6 cellular contexts compared by ENCODE assay signal in the genomic region with DNA sequence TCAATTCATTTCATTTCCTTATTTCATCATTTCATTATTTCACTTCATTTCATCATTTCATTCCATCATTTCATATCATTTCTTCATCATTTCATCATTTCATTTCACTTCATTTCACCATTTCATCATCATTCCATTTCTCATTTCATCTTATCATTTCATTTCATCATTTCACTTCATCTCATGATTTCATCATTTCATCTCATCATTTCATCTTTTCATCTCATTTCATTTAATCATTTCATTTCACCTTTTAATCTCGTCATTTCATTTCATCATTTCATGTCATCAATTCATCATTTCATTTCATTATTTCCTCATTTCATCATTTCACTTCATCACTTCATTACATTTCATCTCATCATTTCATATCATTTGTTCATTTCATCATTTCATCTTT.
DNase-seq lines count a peak whose midpoint lies in the region; ATAC-seq, FAIRE-seq and TF ChIP-seq lines count a peak whose summit lies in the region.
"Not testable (repeated sequence)": the region's sequence is repeated elsewhere in the genome, so short reads cannot be mapped to it uniquely, and the experiment has no call there.

No MANE protein-coding gene starts in this region.

- FAIRE-seq in frontal cortex (lab: Jason Lieb, UNC): peak; percentile 28

- not testable (repeated sequence) for H3K27ac ChIP-seq in HEK293 (ENCODE audit: extremely low read depth, low read depth, low read length)

- POLR2A ChIA-PET in HEK293 (lab: Yijun Ruan, JAX); activated CD8-positive, alpha-beta T cell treated with anti-CD3 and anti-CD28 coated beads, Interleukin-2, amount 10 ng/mL, durations not matched to agents 7 days and 5 days (lab: Charles Lee): not testable (repeated sequence)

- not testable (repeated sequence) for H3K4me3 Mint-ChIP-seq in activated CD8-positive, alpha-beta T cell treated with anti-CD3 and anti-CD28 coated beads, Interleukin-2, amount 10 ng/mL, durations not matched to agents 7 days and 5 days; activated naive CD8-positive, alpha-beta T cell treated with anti-CD3 and anti-CD28 coated beads, Interleukin-2, amount 50 U/mL, for 24 hours; nephron progenitor cell; stimulated activated naive CD8-positive, alpha-beta T cell treated with anti-CD3 and anti-CD28 coated beads, Interleukin-15, Interleukin-2, amounts not matched to agents 100 ng/mL and 50 ng/mL, for 24 hours

- H3K36me3 ChIP-seq in HEK293 (ENCODE audit: control insufficient read depth in 2 of 2, insufficient read depth in 1 of 2, low read length in 2 of 2): not testable (repeated sequence)

- H3K9me3 ChIP-seq in HEK293 (ENCODE audit: control insufficient read depth, insufficient read depth, low read depth, low read length): not testable (repeated sequence)

- H3K4me3 ChIP-seq in HEK293 (ENCODE audit: low read depth, low read length): not testable (repeated sequence)

- peak overlapping the region; percentile 9 for H3K27ac Mint-ChIP-seq in activated CD8-positive, alpha-beta T cell treated with anti-CD3 and anti-CD28 coated beads, Interleukin-2, amount 10 ng/mL, durations not matched to agents 7 days and 5 days
- H3K27ac Mint-ChIP-seq in activated naive CD8-positive, alpha-beta T cell treated with anti-CD3 and anti-CD28 coated beads, Interleukin-2, amount 50 U/mL, for 24 hours: peak overlapping the region; percentile 25
- peak overlapping the region; percentile 3 for H3K27ac Mint-ChIP-seq in nephron progenitor cell
- H3K27ac Mint-ChIP-seq in stimulated activated naive CD8-positive, alpha-beta T cell treated with anti-CD3 and anti-CD28 coated beads, Interleukin-15, Interleukin-2, amounts not matched to agents 100 ng/mL and 50 ng/mL, for 24 hours: peak overlapping the region; percentile 34

- H3K4me1 Mint-ChIP-seq in activated CD8-positive, alpha-beta T cell treated with anti-CD3 and anti-CD28 coated beads, Interleukin-2, amount 10 ng/mL, durations not matched to agents 7 days and 5 days (ENCODE audit: low read depth); activated naive CD8-positive, alpha-beta T cell treated with anti-CD3 and anti-CD28 coated beads, Interleukin-2, amount 50 U/mL, for 24 hours; nephron progenitor cell; stimulated activated naive CD8-positive, alpha-beta T cell treated with anti-CD3 and anti-CD28 coated beads, Interleukin-15, Interleukin-2, amounts not matched to agents 100 ng/mL and 50 ng/mL, for 24 hours (ENCODE audit: low read depth): not testable (repeated sequence)

- H3K9me3 Mint-ChIP-seq in activated CD8-positive, alpha-beta T cell treated with anti-CD3 and anti-CD28 coated beads, Interleukin-2, amount 10 ng/mL, durations not matched to agents 7 days and 5 days (ENCODE audit: insufficient read depth); activated naive CD8-positive, alpha-beta T cell treated with anti-CD3 and anti-CD28 coated beads, Interleukin-2, amount 50 U/mL, for 24 hours; stimulated activated naive CD8-positive, alpha-beta T cell treated with anti-CD3 and anti-CD28 coated beads, Interleukin-15, Interleukin-2, amounts not matched to agents 100 ng/mL and 50 ng/mL, for 24 hours: not testable (repeated sequence)
- H3K9me3 Mint-ChIP-seq in nephron progenitor cell: peaks cover 17% of the 10 kb centered on the region

- DNase-seq in activated CD8-positive, alpha-beta T cell treated with anti-CD3 and anti-CD28 coated beads, Interleukin-2, amount 10 ng/mL, durations not matched to agents 7 days and 5 days; activated naive CD8-positive, alpha-beta T cell treated with anti-CD3 and anti-CD28 coated beads, Interleukin-2, amount 50 U/mL, for 24 hours; frontal cortex (ENCODE audit: low spot score in 2 of 2); nephron progenitor cell: not testable (repeated sequence)

- TF ChIP-seq CTCF in HEK293 (tag by site-specific recombination; IDR thresholded peaks at IDR 0.05); nephron progenitor cell (IDR thresholded peaks at IDR 0.05): not testable (repeated sequence)

- not testable (repeated sequence) for H3K4me1 ChIP-seq in HEK293 (ENCODE audit: control insufficient read depth, insufficient read depth, low read length)

- CTCF ChIA-PET in HEK293 (lab: Yijun Ruan, JAX); activated CD8-positive, alpha-beta T cell treated with anti-CD3 and anti-CD28 coated beads, Interleukin-2, amount 10 ng/mL, durations not matched to agents 7 days and 5 days (lab: Charles Lee): not testable (repeated sequence)

- H3K36me3 Mint-ChIP-seq in activated CD8-positive, alpha-beta T cell treated with anti-CD3 and anti-CD28 coated beads, Interleukin-2, amount 10 ng/mL, durations not matched to agents 7 days and 5 days (ENCODE audit: low read depth); activated naive CD8-positive, alpha-beta T cell treated with anti-CD3 and anti-CD28 coated beads, Interleukin-2, amount 50 U/mL, for 24 hours (ENCODE audit: low read depth); nephron progenitor cell (ENCODE audit: low read depth); stimulated activated naive CD8-positive, alpha-beta T cell treated with anti-CD3 and anti-CD28 coated beads, Interleukin-15, Interleukin-2, amounts not matched to agents 100 ng/mL and 50 ng/mL, for 24 hours (ENCODE audit: low read depth): not testable (repeated sequence)

- ATAC-seq in activated CD8-positive, alpha-beta T cell treated with anti-CD3 and anti-CD28 coated beads, Interleukin-2, amount 10 ng/mL, durations not matched to agents 7 days and 5 days; activated naive CD8-positive, alpha-beta T cell treated with anti-CD3 and anti-CD28 coated beads, Interleukin-2, amount 50 U/mL, for 24 hours: not testable (repeated sequence)

- not testable (repeated sequence) for H3K27me3 Mint-ChIP-seq in activated CD8-positive, alpha-beta T cell treated with anti-CD3 and anti-CD28 coated beads, Interleukin-2, amount 10 ng/mL, durations not matched to agents 7 days and 5 days (ENCODE audit: low read depth); activated naive CD8-positive, alpha-beta T cell treated with anti-CD3 and anti-CD28 coated beads, Interleukin-2, amount 50 U/mL, for 24 hours; nephron progenitor cell (ENCODE audit: low read depth, poor library complexity); stimulated activated naive CD8-positive, alpha-beta T cell treated with anti-CD3 and anti-CD28 coated beads, Interleukin-15, Interleukin-2, amounts not matched to agents 100 ng/mL and 50 ng/mL, for 24 hours

TF ChIP-seq in HEK293, 187 proteins besides CTCF, POLR2A, EP300 and RAD21:
- TF ChIP-seq ATF2 (tag by site-specific recombination; IDR thresholded peaks at IDR 0.05; ENCODE audit: low read depth) (peak; percentile 88), ZEB2 (tag by site-specific recombination; IDR thresholded peaks at IDR 0.05) (0 out of 2 replicates have a peak, but pooled peaks have one; percentile 34), ZNF366 (tag by site-specific recombination; conservative IDR thresholded peaks at IDR 0.05) (peak; percentile 95), ZNF670 (tag by site-specific recombination; IDR thresholded peaks at IDR 0.05; ENCODE audit: low read depth) (0 out of 2 replicates have a peak, but pooled peaks have one; percentile 58), PRDM1 (tag by site-specific recombination; IDR thresholded peaks at IDR 0.05) (peak; percentile 88), ZNF248 (tag by site-specific recombination; IDR thresholded peaks at IDR 0.05) (0 out of 2 replicates have a peak, but pooled peaks have one; percentile 16), ZNF24 (tag by site-specific recombination; IDR thresholded peaks at IDR 0.05) (peak; percentile 96), ZNF324 (tag by site-specific recombination; IDR thresholded peaks at IDR 0.05) (peak; percentile 83; the same call in 1 of the 2 replicates)
- TF ChIP-seq, protein P1, sequence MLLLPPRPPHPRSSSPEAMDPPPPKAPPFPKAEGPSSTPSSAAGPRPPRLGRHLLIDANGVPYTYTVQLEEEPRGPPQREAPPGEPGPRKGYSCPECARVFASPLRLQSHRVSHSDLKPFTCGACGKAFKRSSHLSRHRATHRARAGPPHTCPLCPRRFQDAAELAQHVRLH (tag by site-specific recombination; IDR thresholded peaks at IDR 0.05): peak; percentile 74
TF ChIP-seq in HEK293: peak in this region for 9; not testable (repeated sequence) for 178.
